ENCODE assay signal across 36 cellular contexts in the genomic region with DNA sequence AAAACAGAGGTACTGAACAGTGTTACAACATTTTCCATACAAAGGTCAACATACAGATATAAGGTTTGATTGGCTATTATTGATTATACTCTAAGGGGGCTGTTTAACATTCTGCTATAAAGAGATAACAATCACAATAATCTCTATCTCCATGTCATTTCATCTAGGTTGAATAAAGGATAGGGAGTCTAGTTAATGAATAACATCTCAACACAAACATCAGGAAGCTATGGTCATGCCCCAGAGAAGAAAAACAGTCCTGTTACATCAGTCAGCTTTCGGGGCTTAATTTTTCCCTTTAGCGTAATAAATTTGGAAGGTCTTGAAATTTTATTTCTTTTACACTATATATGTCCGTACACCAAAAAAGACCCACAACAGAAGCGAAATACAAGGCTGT. TPM values are rescaled to one million over a fixed set of nuclear protein-coding genes. Genes with fewer than 3 reads are reported as not detected.
"Had no signal": no experiment of that assay in that cellular context is flagged by ENCODE, and none has a peak within 500 bp of the region (broad histone marks: within the 10 kb centered on the region; RNA-seq: fewer than 3 reads in every experiment).

No MANE protein-coding gene starts in this region.

- H3K4me1 Mint-ChIP-seq: memory B cell; naive B cell; neural crest cell; stimulated activated effector memory CD8-positive, alpha-beta T cell treated with anti-CD3 and anti-CD28 coated beads, Interleukin-12 subunit alpha, Interleukin-12 subunit beta, amount 100 ng/mL, for 72 hours had no signal

- ATAC-seq: foreskin keratinocyte; gastroesophageal sphincter; heart left ventricle; left cardiac atrium; natural killer cell treated with Interleukin-12 subunit alpha and Interleukin-12 subunit beta and Interleukin-15 and Interleukin-18, amount 100 ng/mL, for 72 hours; pancreas; right cardiac atrium; stimulated activated effector memory CD8-positive, alpha-beta T cell treated with anti-CD3 and anti-CD28 coated beads, Interleukin-12 subunit alpha, Interleukin-12 subunit beta, amount 100 ng/mL, for 72 hours had no signal

- H3K4me1 ChIP-seq: esophagus muscularis mucosa, foreskin keratinocyte, gastroesophageal sphincter, heart left ventricle, pancreas, sigmoid colon, stomach, thyroid gland had no signal

- DNase-seq: dermis blood vessel endothelial cell; effector memory CD4-positive, alpha-beta T cell; foreskin keratinocyte; heart left ventricle; left cardiac atrium; naive B cell; pancreas; right cardiac atrium; sigmoid colon; stimulated activated CD4-positive, alpha-beta T cell treated with anti-CD3 and anti-CD28 coated beads, Interleukin-2, amount 100 ng/mL, for 24 hours; stimulated activated CD4-positive, alpha-beta T cell treated with anti-CD3 and anti-CD28 coated beads, Interleukin-4, amount 100 ng/mL, for 24 hours; stimulated activated naive CD4-positive, alpha-beta T cell treated with Interleukin-2 at 50 U/mL for 16 hours; stomach; thyroid gland; trophoblast cell had no signal

- H2AFZ ChIP-seq: hepatocyte had no signal

- H3K27ac Mint-ChIP-seq: memory B cell; naive B cell; natural killer cell treated with Interleukin-12 subunit alpha and Interleukin-12 subunit beta and Interleukin-15 and Interleukin-18, amount 100 ng/mL, for 72 hours; stimulated activated effector memory CD8-positive, alpha-beta T cell treated with anti-CD3 and anti-CD28 coated beads, Interleukin-12 subunit alpha, Interleukin-12 subunit beta, amount 100 ng/mL, for 72 hours had no signal

- H3K9me3 ChIP-seq: esophagus muscularis mucosa, gastroesophageal sphincter, heart left ventricle, neutrophil, pancreas, sigmoid colon, stomach, thyroid gland had no signal

- H3K36me3 Mint-ChIP-seq: memory B cell; natural killer cell treated with Interleukin-12 subunit alpha and Interleukin-12 subunit beta and Interleukin-15 and Interleukin-18, amount 100 ng/mL, for 72 hours; stimulated activated effector memory CD8-positive, alpha-beta T cell treated with anti-CD3 and anti-CD28 coated beads, Interleukin-12 subunit alpha, Interleukin-12 subunit beta, amount 100 ng/mL, for 72 hours had no signal

- H3K36me3 ChIP-seq: esophagus muscularis mucosa, gastroesophageal sphincter, heart left ventricle, neutrophil, pancreas, sigmoid colon, stomach, thyroid gland had no signal

- H3K27ac ChIP-seq: coronary artery, esophagus muscularis mucosa, foreskin keratinocyte, gastroesophageal sphincter, heart left ventricle, hepatocyte, neutrophil, pancreas, sigmoid colon, stomach, thyroid gland had no signal

- H3K27me3 Mint-ChIP-seq: memory B cell; naive B cell; natural killer cell treated with Interleukin-12 subunit alpha and Interleukin-12 subunit beta and Interleukin-15 and Interleukin-18, amount 100 ng/mL, for 72 hours had no signal

- FAIRE-seq: endothelial cell of umbilical vein, urothelium cell line had no signal

- H3K4me3 Mint-ChIP-seq: memory B cell; naive B cell; natural killer cell treated with Interleukin-12 subunit alpha and Interleukin-12 subunit beta and Interleukin-15 and Interleukin-18, amount 100 ng/mL, for 72 hours; neural crest cell; stimulated activated effector memory CD8-positive, alpha-beta T cell treated with anti-CD3 and anti-CD28 coated beads, Interleukin-12 subunit alpha, Interleukin-12 subunit beta, amount 100 ng/mL, for 72 hours had no signal

- H3K27me3 ChIP-seq: esophagus muscularis mucosa, foreskin keratinocyte, gastroesophageal sphincter, heart left ventricle, hepatocyte, neutrophil, pancreas, sigmoid colon, stomach, thyroid gland had no signal

- H3K79me2 ChIP-seq: hepatocyte had no signal

- H3K4me3 ChIP-seq: coronary artery, esophagus muscularis mucosa, gastroesophageal sphincter, heart left ventricle, hepatocyte, lung, pancreas, sigmoid colon, stomach, thyroid gland had no signal

- H3K4me2 ChIP-seq: hepatocyte had no signal

RNA-seq across cellular contexts. Expression of a gene that starts 41.5 kb away (rescaled TPM):
- total RNA-seq: dermis blood vessel endothelial cell; epithelial cell of proximal tubule; esophagus muscularis mucosa; fibroblast of lung; foreskin keratinocyte; heart left ventricle; hepatocyte; kidney epithelial cell; left cardiac atrium; liver; lung; natural killer cell treated with Interleukin-12 subunit alpha and Interleukin-12 subunit beta and Interleukin-15 and Interleukin-18, amount 100 ng/mL, for 72 hours; neural crest cell; omental fat pad; pancreas; posterior vena cava; right cardiac atrium; sigmoid colon; skeletal muscle tissue; stomach; subcutaneous adipose tissue; temporal lobe had no signal
- polyA plus RNA-seq: fibroblast of lung, foreskin keratinocyte, heart left ventricle, hepatocyte, liver, lung, pancreas, right cardiac atrium, sigmoid colon, stomach had no signal
